10 cellular contexts compared by ENCODE assay signal in genomic region chr6:149405823-149406765, GRCh38. TPM values are rescaled to one million over a fixed set of nuclear protein-coding genes. Genes with fewer than 3 reads are reported as not detected.
DNase-seq lines count a peak whose midpoint lies in the region; ATAC-seq lines count a peak whose summit lies in the region.
"Had no signal": no experiment of that assay in that cellular context is flagged by ENCODE, and none has a peak within 500 bp of the region (broad histone marks: within the 10 kb centered on the region; RNA-seq: fewer than 3 reads in every experiment).

No MANE protein-coding gene starts in this region.

- ATAC-seq in stimulated activated naive B cell treated with anti-CD40 and anti-IgM and Interleukin-4, amounts not matched to agents 10 μg/mL and 1 μg/mL and 100 μg/mL, for 72 hours (replicated peaks): no peak
- no peak for ATAC-seq in HG02981 (IDR thresholded peaks at IDR 0.05; ENCODE audit: unreplicated experiment)

- H3K27me3 Mint-ChIP-seq in activated naive CD4-positive, alpha-beta T cell treated with anti-CD3 and anti-CD28 coated beads, Interleukin-2, amount 50 U/mL, for 24 hours: no peaks in the 10 kb centered on the region
- H3K27me3 Mint-ChIP-seq in stimulated activated naive B cell treated with anti-CD40 and anti-IgM and Interleukin-4, amounts not matched to agents 10 μg/mL and 1 μg/mL and 100 μg/mL, for 72 hours: no peaks in the 10 kb centered on the region
- H3K27me3 Mint-ChIP-seq: B cell had no signal

- H3K27ac Mint-ChIP-seq in activated naive CD4-positive, alpha-beta T cell treated with anti-CD3 and anti-CD28 coated beads, Interleukin-2, amount 50 U/mL, for 24 hours: peak overlapping the region; percentile 98
- H3K27ac Mint-ChIP-seq in stimulated activated naive B cell treated with anti-CD40 and anti-IgM and Interleukin-4, amounts not matched to agents 10 μg/mL and 1 μg/mL and 100 μg/mL, for 72 hours: peak overlapping the region; percentile 62
- H3K27ac Mint-ChIP-seq: B cell had no signal

- H3K9me3 Mint-ChIP-seq in activated naive CD4-positive, alpha-beta T cell treated with anti-CD3 and anti-CD28 coated beads, Interleukin-2, amount 50 U/mL, for 24 hours: peaks cover 5% of the 10 kb centered on the region
- H3K9me3 Mint-ChIP-seq in stimulated activated naive B cell treated with anti-CD40 and anti-IgM and Interleukin-4, amounts not matched to agents 10 μg/mL and 1 μg/mL and 100 μg/mL, for 72 hours: no peaks in the 10 kb centered on the region

- no peaks in the 10 kb centered on the region for H3K27me3 ChIP-seq in H7 (ENCODE audit: control insufficient read depth, insufficient read depth, low read length)

- H3K36me3 ChIP-seq in H7 (replicated peaks; ENCODE audit: control insufficient read depth, insufficient read depth, low read length): peaks cover 3% of the 10 kb centered on the region

- H3K27ac ChIP-seq in epithelial cell of prostate: peak overlapping the region; percentile 46

- no peak overlapping the region for H3K4me3 ChIP-seq in H7 (ENCODE audit: insufficient read depth, low read depth, low read length)

- H3K36me3 Mint-ChIP-seq in activated naive CD4-positive, alpha-beta T cell treated with anti-CD3 and anti-CD28 coated beads, Interleukin-2, amount 50 U/mL, for 24 hours: peaks cover 34% of the 10 kb centered on the region
- peaks cover 35 to 55% of the 10 kb centered on the region in 2 donors for H3K36me3 Mint-ChIP-seq in stimulated activated naive B cell treated with anti-CD40 and anti-IgM and Interleukin-4, amounts not matched to agents 10 μg/mL and 1 μg/mL and 100 μg/mL, for 72 hours

- H3K4me3 Mint-ChIP-seq in activated naive CD4-positive, alpha-beta T cell treated with anti-CD3 and anti-CD28 coated beads, Interleukin-2, amount 50 U/mL, for 24 hours: no peak overlapping the region
- H3K4me3 Mint-ChIP-seq in stimulated activated naive B cell treated with anti-CD40 and anti-IgM and Interleukin-4, amounts not matched to agents 10 μg/mL and 1 μg/mL and 100 μg/mL, for 72 hours: no peak overlapping the region
- H3K4me3 Mint-ChIP-seq: B cell had no signal

- peaks cover 40% of the 10 kb centered on the region for H3K4me1 Mint-ChIP-seq in activated naive CD4-positive, alpha-beta T cell treated with anti-CD3 and anti-CD28 coated beads, Interleukin-2, amount 50 U/mL, for 24 hours
- H3K4me1 Mint-ChIP-seq in stimulated activated naive B cell treated with anti-CD40 and anti-IgM and Interleukin-4, amounts not matched to agents 10 μg/mL and 1 μg/mL and 100 μg/mL, for 72 hours: peaks cover 6 to 12% of the 10 kb centered on the region in 2 donors

- DNase-seq in activated naive CD4-positive, alpha-beta T cell treated with Interleukin-2 at 50 U/mL for 16 hours: no peak
- peak; percentile 47 for DNase-seq in SKM-1 treated with dmso at 0.1 percent for 144 hours (lab: John Stamatoyannopoulos, UW; ENCODE audit: unreplicated experiment)
- DNase-seq in epithelial cell of prostate (ENCODE audit: low read depth, low spot score): no peak
- no peak for DNase-seq in stimulated activated naive B cell treated with anti-CD40 and anti-IgM and Interleukin-4, amounts not matched to agents 10 μg/mL and 1 μg/mL and 100 μg/mL, for 72 hours
- no peak for DNase-seq in NCI-H446 (lab: John Stamatoyannopoulos, UW)
- DNase-seq in H7: no peak
- DNase-seq: T1000 had no signal

RNA-seq across cellular contexts. Expression of gene SUMO4, which starts 6.0 kb away (rescaled TPM):
- total RNA-seq in H7 (2014; rRNA removed; shearing (Covaris generic)): 0.48 and 0.87 TPM in 2 replicates
